10 cellular contexts compared by ENCODE assay signal in genomic region chr15:47185222-47185800, GRCh38.
DNase-seq lines count a peak whose midpoint lies in the region; ATAC-seq and TF ChIP-seq lines count a peak whose summit lies in the region.
"Had no signal": no experiment of that assay in that cellular context is flagged by ENCODE, and none has a peak within 500 bp of the region (broad histone marks: within the 10 kb centered on the region; RNA-seq: fewer than 3 reads in every experiment).

No MANE protein-coding gene starts in this region.

- no peaks in the 10 kb centered on the region for H3K9me2 ChIP-seq in neural cell (ENCODE audit: insufficient read depth, low read length)

- H3K9ac ChIP-seq in neural cell (ENCODE audit: low read length): peak overlapping the region; percentile 94

- DNase-seq in COR-L47 (lab: John Stamatoyannopoulos, UW): peak; percentile 43
- no peak for DNase-seq in MG63
- no peak for DNase-seq in dorsolateral prefrontal cortex
- no peak for DNase-seq in HPDE6-E6E7 (ENCODE audit: extremely low spot score)
- no peak for DNase-seq in NCI-H2227 (lab: John Stamatoyannopoulos, UW; ENCODE audit: unreplicated experiment)
- no peak for DNase-seq in activated CD4-positive, CD25-positive, alpha-beta regulatory T cell (lab: John Stamatoyannopoulos, UW)
- DNase-seq: activated gamma-delta T cell treated with Interleukin-2 at 50 U/mL for 16 hours, NCI-H526 treated with DMSO at 0.1 percent for 48 hours had no signal

- no peaks in the 10 kb centered on the region for H4K20me1 ChIP-seq in neural cell (ENCODE audit: insufficient read depth)

- peaks cover 4% of the 10 kb centered on the region for H3F3A ChIP-seq in neural cell (ENCODE audit: insufficient read depth, low read length, poor library complexity, severe bottlenecking)

- H3K27me3 ChIP-seq in MG63 (peaks cover 51% of the 10 kb centered on the region), dorsolateral prefrontal cortex (peaks cover 0 to 49% (median 10%) of the 10 kb centered on the region in 45 donors), neural cell (ENCODE audit: insufficient read depth, low read depth, low read length) (no peaks in the 10 kb centered on the region)

- H2AFZ ChIP-seq in neural cell (ENCODE audit: low read depth, low read length): no peak overlapping the region

- no peak for TF ChIP-seq EP300 in neural cell (conservative IDR thresholded peaks at IDR 0.05; ENCODE audit: poor library complexity, severe bottlenecking)

- H3K27ac ChIP-seq in dorsolateral prefrontal cortex (peak overlapping the region in 3 of 59 donors; percentile 10 to 47 (median 36)), neural cell (ENCODE audit: low read length) (peak overlapping the region; percentile 93)

- TF ChIP-seq RAD21 in neural cell (conservative IDR thresholded peaks at IDR 0.05): no peak

- no peak for TF ChIP-seq CTCF in dorsolateral prefrontal cortex (IDR thresholded peaks at IDR 0.05 in 54 of 56, conservative IDR thresholded peaks at IDR 0.05 in 2 of 56; ENCODE audit: low read depth in 1 of 56, partially characterized antibody in 56 of 56)
- no peak for TF ChIP-seq CTCF in neural cell (IDR thresholded peaks at IDR 0.05; ENCODE audit: poor library complexity, severe bottlenecking)

- H3K4me2 ChIP-seq in neural cell (ENCODE audit: low read length): peak overlapping the region; percentile 87

- intact Hi-C loops in dorsolateral prefrontal cortex (cut with DNase I): loop anchor here in 1 of 2 donors (10.0 kb wide), 1 partner anchor 871 kb away; no protein-coding TSS in a partner anchor

- peaks cover 93% of the 10 kb centered on the region for H3K79me2 ChIP-seq in neural cell (replicated peaks; ENCODE audit: insufficient read depth, low read length)

- ATAC-seq in GM21619 (IDR thresholded peaks at IDR 0.05; ENCODE audit: unreplicated experiment): no peak

- H3K36me3 ChIP-seq in MG63 (no peaks in the 10 kb centered on the region), neural cell (ENCODE audit: insufficient read depth, low read length) (no peaks in the 10 kb centered on the region)

- H3K4me3 ChIP-seq in MG63 (peak overlapping the region; percentile 45), dorsolateral prefrontal cortex (peak overlapping the region; percentile 36 to 78 (median 63)), neural cell (ENCODE audit: low read length) (peak overlapping the region; percentile 81)

- H3K9me3 ChIP-seq in MG63 (no peaks in the 10 kb centered on the region), neural cell (ENCODE audit: low read length) (no peaks in the 10 kb centered on the region)

TF ChIP-seq in neural cell, 6 proteins besides CTCF, POLR2A, EP300 and RAD21:
- peak; percentile 60 for TF ChIP-seq TAF1 (IDR thresholded peaks at IDR 0.05; ENCODE audit: low read depth)
- TF ChIP-seq MXI1 (conservative IDR thresholded peaks at IDR 0.05; ENCODE audit: poor library complexity, severe bottlenecking): peak; percentile 64
- TF ChIP-seq POLR2AphosphoS5 (IDR thresholded peaks at IDR 0.05): no peak
- peak; percentile 28 for TF ChIP-seq SMC3 (conservative IDR thresholded peaks at IDR 0.05; ENCODE audit: poor library complexity)
- peak; percentile 43 for TF ChIP-seq REST (IDR thresholded peaks at IDR 0.05; ENCODE audit: borderline replicate concordance)
